In the genomic region with DNA sequence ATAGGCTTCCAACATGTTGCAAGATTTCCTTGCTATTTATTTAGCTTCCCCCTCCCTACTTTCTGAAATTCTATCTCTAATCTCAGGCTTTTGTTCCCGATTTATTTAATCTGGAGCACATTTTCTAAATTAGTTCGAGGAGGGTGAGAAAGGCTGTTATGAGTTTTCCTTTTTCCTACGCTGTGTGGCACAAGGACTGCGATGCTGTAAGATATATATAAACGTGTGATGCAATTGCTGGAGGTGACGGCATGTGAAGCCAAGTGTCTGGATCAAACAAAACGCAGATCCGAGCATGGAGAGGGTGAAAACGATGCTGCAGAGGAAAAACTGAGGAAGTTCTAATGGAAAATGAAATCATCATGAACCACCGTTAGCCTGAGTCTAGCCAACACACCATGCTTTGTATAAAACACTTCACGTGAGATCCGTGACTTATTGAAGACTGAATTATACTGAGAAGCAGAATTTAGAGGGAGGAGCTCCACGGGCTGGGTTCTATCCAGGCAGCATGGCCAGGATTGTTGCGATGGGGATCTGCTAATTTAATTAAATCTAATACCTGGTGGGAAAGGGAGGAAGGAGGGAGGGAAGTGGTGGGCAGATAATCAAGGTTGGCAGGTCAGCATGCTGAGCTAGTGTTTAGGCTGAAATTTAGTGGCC, we compare ENCODE assay signal across 15 cellular contexts. TPM values are rescaled to one million over a fixed set of nuclear protein-coding genes. Genes with fewer than 3 reads are reported as not detected.
A peak's percentile ranks its signal among the peaks of the same experiment; 100 is the strongest.
DNase-seq lines count a peak whose midpoint lies in the region; ATAC-seq and TF ChIP-seq lines count a peak whose summit lies in the region.
"Had no signal": no experiment of that assay in that cellular context is flagged by ENCODE, and none has a peak within 500 bp of the region (broad histone marks: within the 10 kb centered on the region; RNA-seq: fewer than 3 reads in every experiment).

No MANE protein-coding gene starts in this region.

- H3K9me2 ChIP-seq in GM23248 (ENCODE audit: insufficient read depth), result no peaks in the 10 kb centered on the region

- DNase-seq in foreskin melanocyte, result peak; percentile 81
- no peak for DNase-seq in prostate gland (ENCODE audit: low spot score)
- DNase-seq in mucosa of gallbladder (ENCODE audit: low spot score), result no peak
- no peak for DNase-seq in GM23248
- DNase-seq in globus pallidus (ENCODE audit: low spot score), result no peak
- DNase-seq: activated CD8-positive, alpha-beta memory T cell treated with anti-CD3 and anti-CD28 coated beads, Interleukin-2, amount 50 U/mL, for 4 hours; adrenal gland; DMS79; KG1; NCI-H2227 treated with DMSO at 0.1 percent for 48 hours had no signal

- H3K27me3 ChIP-seq in prostate gland (replicated peaks; ENCODE audit: insufficient read depth), result no peaks in the 10 kb centered on the region
- H3K27me3 ChIP-seq in GM23248 (replicated peaks; ENCODE audit: insufficient read depth), result peaks cover 3% of the 10 kb centered on the region; the same call in 1 of the 2 replicates
- H3K27me3 ChIP-seq: adrenal gland had no signal

- H2AFZ ChIP-seq in GM23248, result no peak overlapping the region

- peak overlapping the region; percentile 54 for H3K27ac ChIP-seq in C4-2B
- H3K27ac ChIP-seq in VCaP, result peak overlapping the region; percentile 78
- H3K27ac ChIP-seq in prostate gland, result peak overlapping the region; percentile 85 to 88
- H3K27ac ChIP-seq in GM23248, result no peak overlapping the region
- H3K27ac ChIP-seq: suprapubic skin had no signal

- no peaks in the 10 kb centered on the region for H3F3A ChIP-seq in GM23248 (ENCODE audit: insufficient read depth)

- H3K36me3 ChIP-seq in prostate gland (no peaks in the 10 kb centered on the region), GM23248 (ENCODE audit: low read depth) (no peaks in the 10 kb centered on the region)
- H3K36me3 ChIP-seq: adrenal gland, suprapubic skin had no signal

- no peaks in the 10 kb centered on the region for H4K20me1 ChIP-seq in GM23248 (ENCODE audit: insufficient read depth)

- no peak for TF ChIP-seq POLR2A in prostate gland (IDR thresholded peaks at IDR 0.05)

- no peak for ATAC-seq in HG03469 (IDR thresholded peaks at IDR 0.05; ENCODE audit: unreplicated experiment)
- ATAC-seq: HCT116 had no signal

- WGBS in prostate gland, result 28% methylated on average over 14 of the region's 14 CpGs
- WGBS in GM23248 (ENCODE audit: low coverage in 1 of 2, low lambda C conversion rate in 2 of 2, missing lambda C conversion rate in 2 of 2), 2 experiments, result 81 to 83% methylated on average over 14 of the region's 14 CpGs

- in situ Hi-C loops in GM23248 (cut with MboI), result no loop called here

- H3K79me2 ChIP-seq in GM23248 (ENCODE audit: insufficient read depth), result no peaks in the 10 kb centered on the region

- no peak overlapping the region for H3K4me2 ChIP-seq in GM23248 (ENCODE audit: unreplicated experiment)

- no peak overlapping the region for H3K9ac ChIP-seq in GM23248

- TF ChIP-seq CTCF in C4-2B (conservative IDR thresholded peaks at IDR 0.05), result no peak
- TF ChIP-seq CTCF in VCaP (conservative IDR thresholded peaks at IDR 0.05), result no peak
- no peak for TF ChIP-seq CTCF in prostate gland (IDR thresholded peaks at IDR 0.05)

- intact Hi-C loops in prostate gland (cut with DNase I), result loop anchor here (5.0 to 10.0 kb wide), 2 partner anchors 48 to 116 kb away; no protein-coding TSS in a partner anchor

- H3K9me3 ChIP-seq in prostate gland (no peaks in the 10 kb centered on the region), GM23248 (ENCODE audit: low read depth) (no peaks in the 10 kb centered on the region)
- H3K9me3 ChIP-seq: adrenal gland, suprapubic skin had no signal

- H3K4me1 ChIP-seq in prostate gland (replicated peaks) (peaks cover 14% of the 10 kb centered on the region), GM23248 (ENCODE audit: insufficient read depth) (no peaks in the 10 kb centered on the region)

- H3K4me3 ChIP-seq in prostate gland (no peak overlapping the region), GM23248 (no peak overlapping the region)
- H3K4me3 ChIP-seq: adrenal gland, suprapubic skin had no signal

RNA-seq across cellular contexts. Expression of a gene that starts 4.5 kb away (rescaled TPM):
- 10 to 100 TPM; 12.3 to 14.7 TPM for total RNA-seq in prostate gland
- total RNA-seq in mucosa of gallbladder, result 5.1 TPM
- total RNA-seq in GM23248 (2014; rRNA removed; shearing (Covaris generic)), result 0.51 and 0.76 TPM in 2 replicates
- 0.08 and 0.21 TPM in 2 replicates for polyA plus RNA-seq in GM23248 (2016; fragmentation: Nextera tagmentation; extraction: Ambion mirVana)

RNA-seq across cellular contexts. Expression of a gene that starts 57.6 kb away (rescaled TPM):
- total RNA-seq in prostate gland (10 to 100 TPM; 17.7 to 33.5 TPM), mucosa of gallbladder (18.7 TPM)
- 31.9 and 44.9 TPM in 2 replicates for total RNA-seq in GM23248 (2014; rRNA removed; shearing (Covaris generic))
- polyA plus RNA-seq in GM23248 (2016; fragmentation: Nextera tagmentation; extraction: Ambion mirVana), result 30.1 and 32.8 TPM in 2 replicates
